In genomic region chr1:32365445-32365844, GRCh38 we compare ENCODE assay signal across 18 cellular contexts. TPM values are rescaled to one million over a fixed set of nuclear protein-coding genes. Genes with fewer than 3 reads are reported as not detected.
"Had no signal": no experiment of that assay in that cellular context is flagged by ENCODE, and none has a peak within 500 bp of the region (broad histone marks: within the 10 kb centered on the region; RNA-seq: fewer than 3 reads in every experiment).

No MANE protein-coding gene starts in this region.

- H3K27me3 ChIP-seq: esophagus muscularis mucosa, stomach had no signal

- H3K27ac Mint-ChIP-seq: activated CD4-positive, alpha-beta T cell treated with anti-CD3 and anti-CD28 coated beads, Interleukin-2, amount 10 ng/mL, durations not matched to agents 7 days and 5 days; activated naive CD4-positive, alpha-beta T cell treated with anti-CD3 and anti-CD28 coated beads, Interleukin-2, amount 10 ng/mL, durations not matched to agents 7 days and 5 days had no signal

- H3K4me3 ChIP-seq: esophagus muscularis mucosa, prostate gland, skin epidermis, stomach, thoracic aorta had no signal

- H3K9me3 Mint-ChIP-seq: activated CD4-positive, alpha-beta T cell treated with anti-CD3 and anti-CD28 coated beads, Interleukin-2, amount 10 ng/mL, durations not matched to agents 7 days and 5 days; activated naive CD4-positive, alpha-beta T cell treated with anti-CD3 and anti-CD28 coated beads, Interleukin-2, amount 10 ng/mL, durations not matched to agents 7 days and 5 days had no signal

- H3K9me3 ChIP-seq: esophagus muscularis mucosa, prostate gland, stomach, thoracic aorta had no signal

- H3K27ac ChIP-seq: esophagus muscularis mucosa, prostate gland, skin epidermis, stomach, thoracic aorta had no signal

- DNase-seq: activated CD4-positive, alpha-beta T cell treated with anti-CD3 and anti-CD28 coated beads, Interleukin-2, amount 10 ng/mL, durations not matched to agents 7 days and 5 days; activated naive CD4-positive, alpha-beta T cell treated with anti-CD3 and anti-CD28 coated beads, Interleukin-2, amount 10 ng/mL, durations not matched to agents 7 days and 5 days; activated T-cell treated with anti-CD3 and anti-CD28 coated beads for 4 hours; islet precursor cell; naive B cell; right cardiac atrium; stimulated activated CD4-positive, alpha-beta T cell treated with anti-CD3 and anti-CD28 coated beads, Interleukin-15, amount 100 ng/mL, for 24 hours; stimulated activated CD4-positive, alpha-beta T cell treated with anti-CD3 and anti-CD28 coated beads, Interleukin-4, amount 100 ng/mL, for 24 hours; stomach; T-helper 2 cell had no signal

- H3K36me3 Mint-ChIP-seq: naive B cell had no signal

- ATAC-seq: right cardiac atrium had no signal

- FAIRE-seq: colon, endometrium had no signal

- H3K4me3 Mint-ChIP-seq: activated CD4-positive, alpha-beta T cell treated with anti-CD3 and anti-CD28 coated beads, Interleukin-2, amount 10 ng/mL, durations not matched to agents 7 days and 5 days; activated naive CD4-positive, alpha-beta T cell treated with anti-CD3 and anti-CD28 coated beads, Interleukin-2, amount 10 ng/mL, durations not matched to agents 7 days and 5 days had no signal

RNA-seq across cellular contexts. Expression of gene TSSK3, which starts 3.1 kb away (rescaled TPM):
- total RNA-seq: lung microvascular endothelial cell, mononuclear cell had no signal
